ENCODE assay signal across 8 cellular contexts in genomic region chr11:69641681-69642548, GRCh38. TPM values are rescaled to one million over a fixed set of nuclear protein-coding genes. Genes with fewer than 3 reads are reported as not detected.
DNase-seq lines count a peak whose midpoint lies in the region; ATAC-seq, FAIRE-seq and TF ChIP-seq lines count a peak whose summit lies in the region.

No MANE protein-coding gene starts in this region.

- TF ChIP-seq POLR2A in A549 (IDR thresholded peaks at IDR 0.05; ENCODE audit: low read length) = no peak

- peaks cover 31% of the 10 kb centered on the region for H3K27me3 Mint-ChIP-seq in IgD-negative memory B cell

- H3K4me3 Mint-ChIP-seq in IgD-negative memory B cell = peak overlapping the region; percentile 88 to 98 (median 95)

- peak overlapping the region; percentile 88 for H3K4me2 ChIP-seq in A549

- no peaks in the 10 kb centered on the region for H3K9me3 ChIP-seq in A549

- H3K27ac Mint-ChIP-seq in IgD-negative memory B cell = peak overlapping the region in 2 of 3 donors; percentile 87 to 89

- TF ChIP-seq EP300 in A549 (IDR thresholded peaks at IDR 0.05) = no peak

- TF ChIP-seq RAD21 in A549 (conservative IDR thresholded peaks at IDR 0.05 in 1 of 2, IDR thresholded peaks at IDR 0.05 in 1 of 2) = no peak; a peak in 1 of 5 replicates

- FAIRE-seq in A549 (lab: Jason Lieb, UNC) = no peak

- CTCF ChIA-PET in A549 (lab: Yijun Ruan, JAX) = interaction anchor here (0.7 to 8.0 kb wide), 22 partner anchors 10 to 590 kb away, joined by 3 to 262 read pairs (median 11); partner anchors contain the start of gene MYEOV

- TF ChIP-seq CTCF in A549 (IDR thresholded peaks at IDR 0.05) (no peak), choroid plexus epithelial cell (conservative IDR thresholded peaks at IDR 0.05; ENCODE audit: low read depth, low read length) (no peak)

- no peak for DNase-seq in A549 (ENCODE audit: low read depth in 1 of 2, low spot score in 1 of 2)
- DNase-seq in choroid plexus epithelial cell (ENCODE audit: low read depth) = peak; percentile 41
- DNase-seq in myocyte (ENCODE audit: low read depth) = peak; percentile 22
- no peak for DNase-seq in NCI-H2196 (lab: John Stamatoyannopoulos, UW; ENCODE audit: unreplicated experiment)
- DNase-seq in stimulated activated CD4-positive, alpha-beta T cell treated with anti-CD3 and anti-CD28 coated beads, Interleukin-4, amount 100 ng/mL, for 24 hours = no peak

- POLR2A ChIA-PET in A549 (lab: Yijun Ruan, JAX) = interaction anchor here (1.2 to 8.9 kb wide), 3 partner anchors 145 to 540 kb away, joined by 3 to 188 read pairs (median 4); partner anchors contain the start of gene MYEOV

- H3K36me3 Mint-ChIP-seq in IgD-negative memory B cell = peaks cover 1% of the 10 kb centered on the region

- H3K9me3 Mint-ChIP-seq in IgD-negative memory B cell = no peaks in the 10 kb centered on the region

- no peak for ATAC-seq in A549
- no peak for ATAC-seq in GM18498 (IDR thresholded peaks at IDR 0.05; ENCODE audit: unreplicated experiment)
- no peak for ATAC-seq in HG03432 (IDR thresholded peaks at IDR 0.05; ENCODE audit: unreplicated experiment)

- peaks cover 7 to 22% (median 17%) of the 10 kb centered on the region in 3 donors for H3K4me1 Mint-ChIP-seq in IgD-negative memory B cell

- H3K4me1 ChIP-seq in A549 = peaks cover 40% of the 10 kb centered on the region

- under 1% methylated on average over 40 of the region's 68 CpGs for WGBS in A549 (ENCODE audit: missing lambda C conversion rate)

- H3K4me3 ChIP-seq in A549 (peak overlapping the region; percentile 91), choroid plexus epithelial cell (ENCODE audit: low read depth, low read length) (peak overlapping the region; percentile 96)

- peak overlapping the region; percentile 95 to 96 for H3K27ac ChIP-seq in A549

TF ChIP-seq in A549, 52 proteins besides CTCF, POLR2A, EP300 and RAD21:
- TF ChIP-seq BCL3 (IDR thresholded peaks at IDR 0.05) (no peak), RNF2 (IDR thresholded peaks at IDR 0.05; ENCODE audit: borderline replicate concordance, low read depth) (no peak), JUN (IDR thresholded peaks at IDR 0.05) (peak in 1 of 2 experiments; percentile 5; a peak in 1 of 5 replicates), SREBF2 (IDR thresholded peaks at IDR 0.05) (no peak), KDM5A (IDR thresholded peaks at IDR 0.05) (no peak), JUNB (IDR thresholded peaks at IDR 0.05) (no peak), MAX (IDR thresholded peaks at IDR 0.05) (0 out of 2 replicates have a peak, but pooled peaks have one; percentile 12), E2F6 (IDR thresholded peaks at IDR 0.05; ENCODE audit: borderline replicate concordance, low read depth) (no peak), PBX3 (IDR thresholded peaks at IDR 0.05) (peak; percentile 24; the same call in 1 of the 2 replicates), MAFK (IDR thresholded peaks at IDR 0.05; ENCODE audit: partially characterized antibody) (no peak)

RNA-seq across cellular contexts. Expression of gene CCND1, which starts 1.0 kb away (rescaled TPM):
- polyA plus RNA-seq in A549 (2011; rRNA removed) = 106 and 136 TPM in 2 replicates
- polyA plus RNA-seq in A549 (2012; cell fraction: cytosol; rRNA removed) = 219 and 249 TPM in 2 replicates
- polyA plus RNA-seq in A549 (2012; cell fraction: nucleus; rRNA removed) = 343 and 460 TPM in 2 replicates
- 125 to 157 TPM (median 131 TPM) in 3 replicates for polyA plus RNA-seq in A549 (2017; fragmentation: RNase III; extraction: RNeasy Plus Mini Kit Qiagen cat#74134 plus additional on column Dnase treatment)
- polyA minus RNA-seq in A549 (2011; rRNA and poly(A)+ RNA removed) = 276 and 347 TPM in 2 replicates
- 9.6 TPM for polyA plus RNA-seq in IgD-negative memory B cell
- total RNA-seq in myocyte = 107 and 133 TPM in 2 replicates
- polyA plus RNA-seq in myocyte (2012) = 292 TPM

RNA-seq across cellular contexts. Expression of gene LTO1, which starts 33.2 kb away (rescaled TPM):
- polyA plus RNA-seq in A549 (2011; rRNA removed) (20.0 and 25.1 TPM in 2 replicates), A549 (2017; fragmentation: RNase III; extraction: RNeasy Plus Mini Kit Qiagen cat#74134 plus additional on column Dnase treatment) (27.0 to 30.3 TPM (median 29.7 TPM) in 3 replicates), IgD-negative memory B cell (14.0 TPM)
- 27.7 TPM in 2 replicates for polyA plus RNA-seq in A549 (2012; cell fraction: cytosol; rRNA removed)
- 31.5 and 54.7 TPM in 2 replicates for polyA plus RNA-seq in A549 (2012; cell fraction: nucleus; rRNA removed)
- 11.0 TPM in 2 replicates for polyA minus RNA-seq in A549 (2011; rRNA and poly(A)+ RNA removed)
- 13.4 and 23.7 TPM in 2 replicates for total RNA-seq in myocyte
- 23.3 TPM for polyA plus RNA-seq in myocyte (2012)

Comparison
In these comparisons a context has a peak if more than half of its experiments do, and no peak if none do; other contexts are left out.
1. DNase-seq: peak in choroid plexus epithelial cell (single experiment) and myocyte (single experiment); none in A549 (0 of 2), NCI-H2196 (single experiment) and stimulated activated CD4-positive, alpha-beta T cell treated with anti-CD3 and anti-CD28 coated beads, Interleukin-4, amount 100 ng/mL, for 24 hours (single experiment).
2. RNA of gene CCND1, which starts 1.0 kb away (polyA plus RNA-seq): 106 to 460 TPM in A549; 9.6 TPM in IgD-negative memory B cell (single experiment); every median in the first group is over 10 times any median in the second.